28 cellular contexts compared by ENCODE assay signal in genomic region chr6:166924531-166924930, GRCh38.
"Had no signal": no experiment of that assay in that cellular context is flagged by ENCODE, and none has a peak within 500 bp of the region (broad histone marks: within the 10 kb centered on the region; RNA-seq: fewer than 3 reads in every experiment).

No MANE protein-coding gene starts in this region.

- ATAC-seq: activated naive CD4-positive, alpha-beta T cell treated with anti-CD3 and anti-CD28 coated beads, Interleukin-2, amount 50 U/mL, for 72 hours; body of pancreas; gastrocnemius medialis; naive thymus-derived CD8-positive, alpha-beta T cell had no signal

- H3K27ac ChIP-seq: body of pancreas, cardiac muscle cell, colonic mucosa, epithelial cell of prostate, gastrocnemius medialis, neural progenitor cell, skin epidermis, tibial nerve had no signal

- DNase-seq: activated CD4-positive, alpha-beta T cell treated with anti-CD3 and anti-CD28 coated beads for 4 hours; activated CD4-positive, alpha-beta T cell treated with anti-CD3 and anti-CD28 coated beads, Interleukin-2, amount 50 U/mL, for 48 hours; activated CD8-positive, alpha-beta memory T cell treated with anti-CD3 and anti-CD28 coated beads, Interleukin-2, amount 50 U/mL, for 48 hours; activated gamma-delta T cell treated with Interleukin-2 at 50 U/mL for 16 hours; activated T-cell treated with anti-CD3 and anti-CD28 coated beads, Interleukin-2, amount 50 U/mL, for 24 hours; anterior cingulate cortex; body of pancreas; cerebellar nuclear complex; colonic mucosa; effector CD8-positive, alpha-beta T cell; gastrocnemius medialis; glutamatergic neuron; left cardiac atrium; mammary epithelial cell; naive thymus-derived CD8-positive, alpha-beta T cell; posterior cingulate gyrus; retina; stimulated activated CD4-positive, alpha-beta T cell treated with anti-CD3 and anti-CD28 coated beads, Interleukin-4, amount 100 ng/mL, for 4 hours; stimulated activated naive CD4-positive, alpha-beta T cell treated with Interleukin-2 at 50 U/mL for 16 hours had no signal

- H2AFZ ChIP-seq: neural progenitor cell had no signal

- H3K4me2 ChIP-seq: neural progenitor cell had no signal

- H3K36me3 Mint-ChIP-seq: activated naive CD4-positive, alpha-beta T cell treated with anti-CD3 and anti-CD28 coated beads, Interleukin-2, amount 50 U/mL, for 72 hours; mesothelial cell of epicardium had no signal

- H3K4me3 Mint-ChIP-seq: activated T-cell treated with anti-CD3 and anti-CD28 coated beads, Interleukin-2, amount 50 U/mL, for 24 hours; mesothelial cell of epicardium; naive thymus-derived CD8-positive, alpha-beta T cell; neural progenitor cell; T-cell; T-helper 2 cell treated with Interferon-gamma antibody and Interleukin-4, amounts not matched to agents 5 μg/mL and 100 μg/mL, for 36 hours had no signal

- H3K27me3 Mint-ChIP-seq: activated T-cell treated with anti-CD3 and anti-CD28 coated beads, Interleukin-2, amount 50 U/mL, for 24 hours; naive thymus-derived CD8-positive, alpha-beta T cell; T-cell had no signal

- H3K4me1 ChIP-seq: body of pancreas, colonic mucosa, tibial nerve had no signal

- H3K9me3 Mint-ChIP-seq: activated naive CD4-positive, alpha-beta T cell treated with anti-CD3 and anti-CD28 coated beads, Interleukin-2, amount 50 U/mL, for 72 hours; activated T-cell treated with anti-CD3 and anti-CD28 coated beads, Interleukin-2, amount 50 U/mL, for 24 hours; mesothelial cell of epicardium; naive thymus-derived CD8-positive, alpha-beta T cell; neural progenitor cell; T-cell; T-helper 2 cell treated with Interferon-gamma antibody and Interleukin-4, amounts not matched to agents 5 μg/mL and 100 μg/mL, for 36 hours had no signal

- H3K27ac Mint-ChIP-seq: mesothelial cell of epicardium; neural progenitor cell; T-helper 2 cell treated with Interferon-gamma antibody and Interleukin-4, amounts not matched to agents 5 μg/mL and 100 μg/mL, for 36 hours had no signal

- H3K27me3 ChIP-seq: body of pancreas, cardiac muscle cell, colonic mucosa, gastrocnemius medialis, neural progenitor cell, tibial nerve had no signal

- H3K4me3 ChIP-seq: body of pancreas, cardiac muscle cell, colonic mucosa, gastrocnemius medialis, neural progenitor cell, skin epidermis, tibial nerve had no signal

- H3K9ac ChIP-seq: neural progenitor cell had no signal
